18 cellular contexts compared by ENCODE assay signal in the genomic region with DNA sequence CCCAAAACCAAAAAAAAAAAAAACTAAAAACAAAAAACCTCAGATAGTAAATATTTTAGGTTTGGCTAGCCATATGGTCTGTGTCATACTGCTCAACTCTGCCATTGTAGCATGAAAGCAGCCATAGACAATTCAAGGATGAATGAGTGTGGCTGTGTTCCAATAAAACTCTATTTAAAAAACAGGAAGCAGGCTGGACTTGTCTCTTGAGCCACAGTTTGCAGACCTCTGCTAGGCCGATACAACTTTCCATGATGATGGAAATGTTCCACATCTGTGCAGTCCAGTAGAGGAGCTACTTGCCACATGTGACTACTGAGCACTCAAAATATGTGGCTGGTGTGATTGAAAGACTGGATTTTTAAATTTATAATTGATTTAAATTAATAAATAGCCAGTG. TPM values are rescaled to one million over a fixed set of nuclear protein-coding genes. Genes with fewer than 3 reads are reported as not detected.
DNase-seq lines count a peak whose midpoint lies in the region; ATAC-seq and TF ChIP-seq lines count a peak whose summit lies in the region.
"Had no signal": no experiment of that assay in that cellular context is flagged by ENCODE, and none has a peak within 500 bp of the region (broad histone marks: within the 10 kb centered on the region; RNA-seq: fewer than 3 reads in every experiment).

No MANE protein-coding gene starts in this region.

- no peaks in the 10 kb centered on the region for H4K20me1 ChIP-seq in MM.1S (ENCODE audit: insufficient read depth, low read length)

- peak overlapping the region; percentile 42 to 71 (median 68) for H3K27ac Mint-ChIP-seq in nephron
- H3K27ac Mint-ChIP-seq: activated CD4-positive, alpha-beta T cell treated with anti-CD3 and anti-CD28 coated beads, Interleukin-2, amount 10 ng/mL, durations not matched to agents 7 days and 5 days; activated T-cell treated with anti-CD3 and anti-CD28 coated beads, Interleukin-2, amount 50 U/mL, for 72 hours; B cell; mesothelial cell of epicardium had no signal

- peaks cover 2% of the 10 kb centered on the region for H3K27me3 Mint-ChIP-seq in nephron (ENCODE audit: low read depth)
- H3K27me3 Mint-ChIP-seq: activated CD4-positive, alpha-beta T cell treated with anti-CD3 and anti-CD28 coated beads, Interleukin-2, amount 10 ng/mL, durations not matched to agents 7 days and 5 days; B cell had no signal

- TF ChIP-seq CTCF in nephron (IDR thresholded peaks at IDR 0.05; ENCODE audit: unreplicated experiment in 3 of 3): no peak
- TF ChIP-seq CTCF in MM.1S (IDR thresholded peaks at IDR 0.05; ENCODE audit: low read length): no peak
- TF ChIP-seq CTCF in foreskin keratinocyte (conservative IDR thresholded peaks at IDR 0.05): no peak

- no peaks in the 10 kb centered on the region for H3K36me3 ChIP-seq in adipocyte (ENCODE audit: control insufficient read depth, insufficient read depth, low read length, severe bottlenecking)
- H3K36me3 ChIP-seq in MM.1S (replicated peaks; ENCODE audit: insufficient read depth, low read length): no peaks in the 10 kb centered on the region
- H3K36me3 ChIP-seq: esophagus squamous epithelium, Peyer's patch had no signal

- no peak overlapping the region for H3K4me3 ChIP-seq in adipocyte (ENCODE audit: low read length)
- H3K4me3 ChIP-seq in MM.1S (ENCODE audit: low read length): no peak overlapping the region
- H3K4me3 ChIP-seq: coronary artery, esophagus squamous epithelium, Peyer's patch had no signal

- H3K9me3 ChIP-seq in adipocyte (ENCODE audit: control insufficient read depth, low read length): no peaks in the 10 kb centered on the region
- H3K9me3 ChIP-seq in MM.1S (replicated peaks; ENCODE audit: insufficient read depth, low read length): no peaks in the 10 kb centered on the region
- H3K9me3 ChIP-seq: esophagus squamous epithelium, Peyer's patch had no signal

- ATAC-seq in Right ventricle myocardium superior (ENCODE audit: poor library complexity) (peak; percentile 59), foreskin keratinocyte (no peak)
- ATAC-seq: activated T-cell treated with anti-CD3 and anti-CD28 coated beads, Interleukin-2, amount 50 U/mL, for 72 hours had no signal

- no peak overlapping the region for H3K9ac ChIP-seq in adipocyte (ENCODE audit: low read length)
- H3K9ac ChIP-seq in MM.1S (ENCODE audit: low read length): no peak overlapping the region
- H3K9ac ChIP-seq: KMS-11 had no signal

- H3K36me3 Mint-ChIP-seq in nephron (ENCODE audit: low read depth): no peaks in the 10 kb centered on the region
- H3K36me3 Mint-ChIP-seq: mesothelial cell of epicardium had no signal

- H2AFZ ChIP-seq in MM.1S (ENCODE audit: low read length): no peak overlapping the region

- intact Hi-C loops in Right ventricle myocardium superior (cut with DNase I): no loop called here

- DNase-seq in HCEC 1CT (peak; percentile 38), adipocyte (ENCODE audit: low read depth) (peak; percentile 43), Right ventricle myocardium superior (no peak), MM.1S (no peak), epidermal melanocyte (ENCODE audit: insufficient read length, low spot score) (no peak), foreskin keratinocyte (no peak), NCI-H748 (lab: John Stamatoyannopoulos, UW; ENCODE audit: unreplicated experiment) (no peak)
- DNase-seq: activated CD4-positive, alpha-beta T cell treated with anti-CD3 and anti-CD28 coated beads, Interleukin-2, amount 10 ng/mL, durations not matched to agents 7 days and 5 days; activated T-cell treated with anti-CD3 and anti-CD28 coated beads, Interleukin-2, amount 50 U/mL, for 72 hours; DMS153; esophagus squamous epithelium; NCI-H510A treated with DMSO at 0.1 percent for 48 hours had no signal

- H3K4me2 ChIP-seq in MM.1S (ENCODE audit: low read depth, low read length): no peak overlapping the region
- H3K4me2 ChIP-seq: KMS-11 had no signal

- H3K9me3 Mint-ChIP-seq in nephron: no peaks in the 10 kb centered on the region
- H3K9me3 Mint-ChIP-seq: activated T-cell treated with anti-CD3 and anti-CD28 coated beads, Interleukin-2, amount 50 U/mL, for 72 hours; mesothelial cell of epicardium had no signal

- H3K27ac ChIP-seq in MM.1S (ENCODE audit: low read length) (no peak overlapping the region), foreskin keratinocyte (no peak overlapping the region)
- H3K27ac ChIP-seq: coronary artery, KMS-11 had no signal

- no peaks in the 10 kb centered on the region for H3K9me2 ChIP-seq in MM.1S (replicated peaks; ENCODE audit: insufficient read depth, low read length)

- no peaks in the 10 kb centered on the region for H3K79me2 ChIP-seq in MM.1S (ENCODE audit: low read length)

- H3K4me3 Mint-ChIP-seq in nephron: no peak overlapping the region
- H3K4me3 Mint-ChIP-seq: activated CD4-positive, alpha-beta T cell treated with anti-CD3 and anti-CD28 coated beads, Interleukin-2, amount 10 ng/mL, durations not matched to agents 7 days and 5 days; activated T-cell treated with anti-CD3 and anti-CD28 coated beads, Interleukin-2, amount 50 U/mL, for 72 hours; B cell; mesothelial cell of epicardium had no signal

- H3K27me3 ChIP-seq in adipocyte (replicated peaks; ENCODE audit: control insufficient read depth, insufficient read depth, low read length) (no peaks in the 10 kb centered on the region), MM.1S (replicated peaks; ENCODE audit: insufficient read depth, low read length) (no peaks in the 10 kb centered on the region), foreskin keratinocyte (no peaks in the 10 kb centered on the region)
- H3K27me3 ChIP-seq: esophagus squamous epithelium, Peyer's patch had no signal

- H3F3A ChIP-seq in MM.1S (ENCODE audit: insufficient read depth, low read length): no peaks in the 10 kb centered on the region

- H3K4me1 ChIP-seq in adipocyte (ENCODE audit: control insufficient read depth, insufficient read depth, low read length): peaks cover 6% of the 10 kb centered on the region
- no peaks in the 10 kb centered on the region for H3K4me1 ChIP-seq in MM.1S (ENCODE audit: low read length)
- peaks cover 5% of the 10 kb centered on the region for H3K4me1 ChIP-seq in foreskin keratinocyte
- H3K4me1 ChIP-seq: esophagus squamous epithelium had no signal

- peaks cover 38% of the 10 kb centered on the region for H3K4me1 Mint-ChIP-seq in nephron
- H3K4me1 Mint-ChIP-seq: activated CD4-positive, alpha-beta T cell treated with anti-CD3 and anti-CD28 coated beads, Interleukin-2, amount 10 ng/mL, durations not matched to agents 7 days and 5 days had no signal

RNA-seq across cellular contexts. Expression of a gene that starts 11.1 kb away (rescaled TPM):
- total RNA-seq in Right ventricle myocardium superior: not detected
- total RNA-seq in foreskin keratinocyte: 0.24 and 0.32 TPM in 2 replicates
- 0.20 and 0.27 TPM in 2 replicates for polyA plus RNA-seq in foreskin keratinocyte

RNA-seq across cellular contexts. Expression of a gene that starts 22.4 kb away (rescaled TPM):
- total RNA-seq in Right ventricle myocardium superior (18.7 TPM), foreskin keratinocyte (24.0 and 26.5 TPM in 2 replicates)
- polyA plus RNA-seq in foreskin keratinocyte: 13.1 and 16.9 TPM in 2 replicates

RNA-seq across cellular contexts. Expression of a gene that starts 22.7 kb away (rescaled TPM):
- total RNA-seq in Right ventricle myocardium superior (19.3 TPM), foreskin keratinocyte (8.8 and 10.6 TPM in 2 replicates)
- 5.6 and 5.8 TPM in 2 replicates for polyA plus RNA-seq in foreskin keratinocyte

Comparison
In these comparisons a context has a peak if more than half of its experiments do, and no peak if none do; other contexts are left out.
1. DNase-seq: peak in HCEC 1CT (single experiment) and adipocyte (single experiment); none in Right ventricle myocardium superior (single experiment), MM.1S (single experiment), epidermal melanocyte (single experiment), foreskin keratinocyte (0 of 2) and NCI-H748 (single experiment).